32 cellular contexts compared by ENCODE assay signal in genomic region chr2:218145124-218145523, GRCh38. TPM values are rescaled to one million over a fixed set of nuclear protein-coding genes. Genes with fewer than 3 reads are reported as not detected.
DNase-seq lines count a peak whose midpoint lies in the region; ATAC-seq and TF ChIP-seq lines count a peak whose summit lies in the region.
"Had no signal": no experiment of that assay in that cellular context is flagged by ENCODE, and none has a peak within 500 bp of the region (broad histone marks: within the 10 kb centered on the region; RNA-seq: fewer than 3 reads in every experiment).

No MANE protein-coding gene starts in this region.

- DNase-seq in cardiac septum (ENCODE audit: low spot score) (peak; percentile 93), right cardiac atrium (no peak), hepatocyte (ENCODE audit: low spot score) (peak; percentile 60), NCI-H82 treated with DMSO at 0.1 percent for 48 hours (lab: John Stamatoyannopoulos, UW; ENCODE audit: unreplicated experiment) (no peak), thyroid gland (no peak), RKO (ENCODE audit: low spot score) (no peak)
- DNase-seq: activated CD4-positive, alpha-beta T cell treated with anti-CD3 and anti-CD28 coated beads, Interleukin-2, amount 10 ng/mL, durations not matched to agents 7 days and 5 days; AML-193; anterior cingulate cortex; CD4-positive, alpha-beta T cell; DND-41; endodermal cell; GF-D8; HCEC 1CT; heart right ventricle; Karpas-422; naive B cell; NCI-H1436; NCI-H226; psoas muscle; stimulated activated naive CD4-positive, alpha-beta T cell; T1000; uterus had no signal

- no peak for ATAC-seq in right cardiac atrium
- ATAC-seq in HG03565 (IDR thresholded peaks at IDR 0.05; ENCODE audit: unreplicated experiment) = no peak
- ATAC-seq: psoas muscle had no signal

- WGBS in right cardiac atrium = 51% methylated on average over 3 of the region's 3 CpGs
- 52% methylated on average over 3 of the region's 3 CpGs for WGBS in hepatocyte (ENCODE audit: low lambda C conversion rate, missing lambda C conversion rate)
- WGBS in thyroid gland, 2 donors = 46 to 49% methylated on average over 3 of the region's 3 CpGs

- H2AFZ ChIP-seq in hepatocyte = no peak overlapping the region

- no peak overlapping the region for H3K4me3 ChIP-seq in right cardiac atrium (ENCODE audit: low read length)
- H3K4me3 ChIP-seq in hepatocyte = no peak overlapping the region
- H3K4me3 ChIP-seq in muscle layer of duodenum (ENCODE audit: low read depth in 1 of 2, low read length in 2 of 2) = no peak overlapping the region
- no peak overlapping the region for H3K4me3 ChIP-seq in thyroid gland (replicated peaks in 1 of 3)
- H3K4me3 ChIP-seq: cardiac muscle cell, coronary artery, heart right ventricle, Peyer's patch, psoas muscle, SJSA1, uterus had no signal

- intact Hi-C loops in cardiac septum (cut with DNase I) (no loop called here), right cardiac atrium (cut with DNase I) (no loop called here), thyroid gland (cut with DNase I) (no loop called here)

- H3K4me1 ChIP-seq in right cardiac atrium (ENCODE audit: control insufficient read depth, insufficient read depth, low read length) (no peaks in the 10 kb centered on the region), hepatocyte (ENCODE audit: insufficient read depth) (no peaks in the 10 kb centered on the region), muscle layer of duodenum (ENCODE audit: control insufficient read depth in 1 of 2, insufficient read depth in 2 of 2, low read length in 2 of 2) (no peaks in the 10 kb centered on the region), thyroid gland (no peaks in the 10 kb centered on the region)
- H3K4me1 ChIP-seq: heart right ventricle, Peyer's patch, psoas muscle, SJSA1, uterus had no signal

- TF ChIP-seq CTCF in hepatocyte (IDR thresholded peaks at IDR 0.05; ENCODE audit: poor library complexity) (no peak), thyroid gland (IDR thresholded peaks at IDR 0.05) (no peak)

- no peaks in the 10 kb centered on the region for H3K36me3 ChIP-seq in hepatocyte (replicated peaks; ENCODE audit: insufficient read depth, low read depth)
- no peaks in the 10 kb centered on the region for H3K36me3 ChIP-seq in muscle layer of duodenum (ENCODE audit: control insufficient read depth in 1 of 2, insufficient read depth in 2 of 2, low read length in 2 of 2)
- no peaks in the 10 kb centered on the region for H3K36me3 ChIP-seq in thyroid gland
- H3K36me3 ChIP-seq: cardiac muscle cell, heart right ventricle, Peyer's patch, SJSA1, uterus had no signal

- no peaks in the 10 kb centered on the region for H3K9me2 ChIP-seq in hepatocyte (replicated peaks; ENCODE audit: insufficient read depth)

- no peaks in the 10 kb centered on the region for H3K79me2 ChIP-seq in hepatocyte

- no peak for TF ChIP-seq POLR2A in thyroid gland (IDR thresholded peaks at IDR 0.05)

- H3K4me2 ChIP-seq in hepatocyte = no peak overlapping the region

- H3K27ac ChIP-seq in right cardiac atrium (ENCODE audit: low read length) (no peak overlapping the region), hepatocyte (peak overlapping the region; percentile 63), muscle layer of duodenum (ENCODE audit: low read length) (peak overlapping the region; percentile 6), thyroid gland (no peak overlapping the region)
- H3K27ac ChIP-seq: cardiac muscle cell, coronary artery, psoas muscle, SJSA1, uterus had no signal

- H3K27me3 ChIP-seq in right cardiac atrium (ENCODE audit: control insufficient read depth, insufficient read depth) (no peaks in the 10 kb centered on the region), hepatocyte (no peaks in the 10 kb centered on the region), muscle layer of duodenum (ENCODE audit: low read depth, low read length) (no peaks in the 10 kb centered on the region), thyroid gland (no peaks in the 10 kb centered on the region)
- H3K27me3 ChIP-seq: cardiac muscle cell, Peyer's patch, uterus had no signal

- H4K20me1 ChIP-seq in hepatocyte (ENCODE audit: insufficient read depth, poor library complexity, severe bottlenecking) = no peaks in the 10 kb centered on the region

- H3K9me3 ChIP-seq in right cardiac atrium (ENCODE audit: control insufficient read depth, low read length) (no peaks in the 10 kb centered on the region), hepatocyte (ENCODE audit: low read depth) (no peaks in the 10 kb centered on the region), muscle layer of duodenum (ENCODE audit: control insufficient read depth in 1 of 2, low read length in 2 of 2) (no peaks in the 10 kb centered on the region), thyroid gland (no peaks in the 10 kb centered on the region)
- H3K9me3 ChIP-seq: heart right ventricle, Peyer's patch, psoas muscle, SJSA1, uterus had no signal

RNA-seq across cellular contexts. Expression of gene CXCR2, which starts 19.3 kb away (rescaled TPM):
- total RNA-seq in cardiac septum (2.2 TPM), right cardiac atrium (under 1 TPM; 0.33 to 0.94 (median 0.41) TPM), hepatocyte (0.07 TPM in 1 of 2 replicates, not detected in the other), thyroid gland (under 1 TPM in 1 of 4 donors, not detected in 3; 0.59 TPM)
- polyA plus RNA-seq in right cardiac atrium (0.09 TPM), hepatocyte (0.09 and 0.56 TPM in 2 replicates)
- total RNA-seq: A673; activated CD8-positive, alpha-beta memory T cell treated with anti-CD3 and anti-CD28 coated beads for 36 hours; CD4-positive, alpha-beta T cell; endodermal cell; Peyer's patch; SJSA1 had no signal

RNA-seq across cellular contexts. Expression of gene CXCR1, which starts 21.6 kb away (rescaled TPM):
- 1.9 TPM for total RNA-seq in cardiac septum
- under 1 TPM in 3 of 4 donors, not detected in 1; 0.25 to 0.82 (median 0.26) TPM for total RNA-seq in right cardiac atrium
- 0.09 TPM for polyA plus RNA-seq in right cardiac atrium
- total RNA-seq in hepatocyte = not detected in 2 replicates
- polyA plus RNA-seq in hepatocyte = not detected in 2 replicates
- total RNA-seq in thyroid gland = under 1 TPM in 3 of 4 donors, not detected in 1; 0.13 to 0.50 (median 0.29) TPM
- total RNA-seq: A673; activated CD8-positive, alpha-beta memory T cell treated with anti-CD3 and anti-CD28 coated beads for 36 hours; cardiac muscle cell; endodermal cell; Peyer's patch; SJSA1; temporal lobe had no signal
- polyA plus RNA-seq: cardiac muscle cell had no signal

Comparison
In these comparisons a context has a peak if more than half of its experiments do, and no peak if none do; other contexts are left out.
1. DNase-seq: peak in cardiac septum (single experiment) and hepatocyte (single experiment); none in right cardiac atrium (0 of 3), NCI-H82 treated with DMSO at 0.1 percent for 48 hours (single experiment), thyroid gland (0 of 2) and RKO (single experiment).
2. H3K27ac ChIP-seq: peak in hepatocyte (single experiment) and muscle layer of duodenum (single experiment); none in right cardiac atrium (single experiment) and thyroid gland (0 of 3).